2 cellular contexts compared by ENCODE assay signal in the genomic region with DNA sequence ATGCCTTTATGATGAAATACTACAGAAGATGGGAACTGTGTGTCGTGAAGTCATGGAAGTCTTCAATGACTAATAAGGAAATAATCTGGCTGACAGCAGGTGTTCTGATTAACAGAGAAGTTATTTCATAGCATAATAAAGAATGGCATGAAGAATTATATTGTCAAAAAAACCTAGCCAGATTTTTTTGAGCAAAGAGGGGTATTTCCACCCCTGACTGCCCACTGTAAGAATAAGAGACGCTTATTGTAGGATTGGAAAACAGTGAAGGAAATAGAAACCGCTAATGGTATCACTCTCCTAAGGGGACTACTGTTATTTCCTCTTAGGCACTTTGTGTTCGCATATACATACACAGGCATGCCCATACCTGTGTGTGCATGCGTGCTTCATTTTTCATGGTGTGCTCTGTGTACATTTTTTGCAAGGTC.
TF ChIP-seq lines count a peak whose summit lies in the region.

No MANE protein-coding gene starts in this region.

TF ChIP-seq in HEK293, 187 proteins besides CTCF, POLR2A, EP300 and RAD21:
- TF ChIP-seq, protein P1, sequence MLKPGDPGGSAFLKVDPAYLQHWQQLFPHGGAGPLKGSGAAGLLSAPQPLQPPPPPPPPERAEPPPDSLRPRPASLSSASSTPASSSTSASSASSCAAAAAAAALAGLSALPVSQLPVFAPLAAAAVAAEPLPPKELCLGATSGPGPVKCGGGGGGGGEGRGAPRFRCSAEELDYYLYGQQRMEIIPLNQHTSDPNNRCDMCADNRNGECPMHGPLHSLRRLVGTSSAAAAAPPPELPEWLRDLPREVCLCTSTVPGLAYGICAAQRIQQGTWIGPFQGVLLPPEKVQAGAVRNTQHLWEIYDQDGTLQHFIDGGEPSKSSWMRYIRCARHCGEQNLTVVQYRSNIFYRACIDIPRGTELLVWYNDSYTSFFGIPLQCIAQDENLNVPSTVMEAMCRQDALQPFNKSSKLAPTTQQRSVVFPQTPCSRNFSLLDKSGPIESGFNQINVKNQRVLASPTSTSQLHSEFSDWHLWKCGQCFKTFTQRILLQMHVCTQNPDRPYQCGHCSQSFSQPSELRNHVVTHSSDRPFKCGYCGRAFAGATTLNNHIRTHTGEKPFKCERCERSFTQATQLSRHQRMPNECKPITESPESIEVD (tag by site-specific recombination; IDR thresholded peaks at IDR 0.05), result peak; percentile 33; the same call in 1 of the 2 replicates
- no peak for TF ChIP-seq ZNF24 (tag by site-specific recombination; IDR thresholded peaks at IDR 0.05)

TF ChIP-seq in HepG2, 621 proteins besides CTCF, POLR2A, EP300 and RAD21:
- TF ChIP-seq, protein P2, sequence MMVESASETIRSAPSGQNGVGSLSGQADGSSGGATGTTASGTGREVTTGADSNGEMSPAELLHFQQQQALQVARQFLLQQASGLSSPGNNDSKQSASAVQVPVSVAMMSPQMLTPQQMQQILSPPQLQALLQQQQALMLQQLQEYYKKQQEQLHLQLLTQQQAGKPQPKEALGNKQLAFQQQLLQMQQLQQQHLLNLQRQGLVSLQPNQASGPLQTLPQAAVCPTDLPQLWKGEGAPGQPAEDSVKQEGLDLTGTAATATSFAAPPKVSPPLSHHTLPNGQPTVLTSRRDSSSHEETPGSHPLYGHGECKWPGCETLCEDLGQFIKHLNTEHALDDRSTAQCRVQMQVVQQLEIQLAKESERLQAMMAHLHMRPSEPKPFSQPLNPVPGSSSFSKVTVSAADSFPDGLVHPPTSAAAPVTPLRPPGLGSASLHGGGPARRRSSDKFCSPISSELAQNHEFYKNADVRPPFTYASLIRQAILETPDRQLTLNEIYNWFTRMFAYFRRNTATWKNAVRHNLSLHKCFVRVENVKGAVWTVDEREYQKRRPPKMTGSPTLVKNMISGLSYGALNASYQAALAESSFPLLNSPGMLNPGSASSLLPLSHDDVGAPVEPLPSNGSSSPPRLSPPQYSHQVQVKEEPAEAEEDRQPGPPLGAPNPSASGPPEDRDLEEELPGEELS (CRISPR knock-in tag; IDR thresholded peaks at IDR 0.05), result no peak
- no peak for TF ChIP-seq ZNF788 (CRISPR knock-in tag; IDR thresholded peaks at IDR 0.05; ENCODE audit: borderline replicate concordance)
- TF ChIP-seq HNF4A (CRISPR knock-in tag; IDR thresholded peaks at IDR 0.05), result no peak
- TF ChIP-seq CBX5 (CRISPR knock-in tag; IDR thresholded peaks at IDR 0.05; ENCODE audit: borderline replicate concordance), result no peak
- TF ChIP-seq TCF12 (IDR thresholded peaks at IDR 0.05), result no peak
- no peak for TF ChIP-seq TCF12 (CRISPR knock-in tag; IDR thresholded peaks at IDR 0.05)
- no peak for TF ChIP-seq ZSCAN30 (CRISPR knock-in tag; IDR thresholded peaks at IDR 0.05)
- TF ChIP-seq, protein P3, sequence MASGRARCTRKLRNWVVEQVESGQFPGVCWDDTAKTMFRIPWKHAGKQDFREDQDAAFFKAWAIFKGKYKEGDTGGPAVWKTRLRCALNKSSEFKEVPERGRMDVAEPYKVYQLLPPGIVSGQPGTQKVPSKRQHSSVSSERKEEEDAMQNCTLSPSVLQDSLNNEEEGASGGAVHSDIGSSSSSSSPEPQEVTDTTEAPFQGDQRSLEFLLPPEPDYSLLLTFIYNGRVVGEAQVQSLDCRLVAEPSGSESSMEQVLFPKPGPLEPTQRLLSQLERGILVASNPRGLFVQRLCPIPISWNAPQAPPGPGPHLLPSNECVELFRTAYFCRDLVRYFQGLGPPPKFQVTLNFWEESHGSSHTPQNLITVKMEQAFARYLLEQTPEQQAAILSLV (CRISPR knock-in tag; IDR thresholded peaks at IDR 0.05; ENCODE audit: borderline replicate concordance), result no peak
- TF ChIP-seq ZBTB38 (CRISPR knock-in tag; IDR thresholded peaks at IDR 0.05), result no peak
- no peak for TF ChIP-seq ZNF720 (CRISPR knock-in tag; IDR thresholded peaks at IDR 0.05)
- TF ChIP-seq NFYB (CRISPR knock-in tag; IDR thresholded peaks at IDR 0.05), result no peak
TF ChIP-seq in HepG2: peak in this region for 0.
